In the genomic region with DNA sequence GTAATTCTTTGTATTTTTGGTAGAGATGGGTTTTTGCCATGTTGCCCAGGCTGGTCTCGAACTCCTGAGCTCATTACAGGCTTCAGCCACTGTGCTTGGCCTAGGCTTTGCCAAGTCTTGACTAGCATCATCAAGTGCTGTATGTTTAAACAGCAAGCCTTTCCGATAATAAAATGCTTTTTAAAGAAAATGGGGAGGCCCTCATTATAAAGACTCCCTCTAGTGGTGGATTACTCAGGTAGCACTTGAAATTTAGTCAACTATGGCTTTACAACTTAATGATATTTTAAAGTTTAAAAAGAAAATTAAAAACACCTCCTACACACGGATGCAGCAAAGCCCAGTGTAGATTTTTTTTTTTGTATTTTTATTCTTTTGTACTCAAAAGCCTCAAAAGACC, we compare ENCODE assay signal across 9 cellular contexts.
DNase-seq lines count a peak whose midpoint lies in the region; ATAC-seq, FAIRE-seq and TF ChIP-seq lines count a peak whose summit lies in the region.
"Had no signal": no experiment of that assay in that cellular context is flagged by ENCODE, and none has a peak within 500 bp of the region (broad histone marks: within the 10 kb centered on the region; RNA-seq: fewer than 3 reads in every experiment).

No MANE protein-coding gene starts in this region.

- in situ Hi-C loops in HepG2 (cut with HindIII; ENCODE audit: extremely low pct_ligation_motif_present, low pct_unique_long_range_greater_than_20kb) = no loop called here

- CTCF ChIA-PET in WTC11 (lab: Charles Lee) = interaction anchor here (1.1 to 2.6 kb wide), 5 partner anchors 9 to 100 kb away, joined by 3 to 20 read pairs (median 5); no protein-coding TSS in a partner anchor
- CTCF ChIA-PET in HepG2 (lab: Yijun Ruan, JAX; ENCODE audit: low intra/inter-chr PET ratio, low total read pairs) = interaction anchor here (1.6 kb wide), 1 partner anchor 17 kb away, joined by 18 read pairs; no protein-coding TSS in a partner anchor
- CTCF ChIA-PET in activated CD4-positive, alpha-beta memory T cell treated with anti-CD3 and anti-CD28 coated beads, Interleukin-2, amount 10 ng/mL, durations not matched to agents 7 days and 5 days (lab: Charles Lee) = interaction anchor here (0.8 to 2.3 kb wide), 5 partner anchors 11 to 22 kb away, joined by 3 to 9 read pairs (median 5); no protein-coding TSS in a partner anchor

- no peaks in the 10 kb centered on the region for H3K36me3 ChIP-seq in HepG2 (replicated peaks in 1 of 2; ENCODE audit: control insufficient read depth in 1 of 2, insufficient read depth in 2 of 2, low read length in 2 of 2)
- H3K36me3 ChIP-seq: HAP-1 had no signal

- TF ChIP-seq CTCF in HL-60 (IDR thresholded peaks at IDR 0.05; ENCODE audit: insufficient read depth, low read length) (peak; percentile 48), WTC11 (IDR thresholded peaks at IDR 0.05) (peak; percentile 58), HepG2 (CRISPR knock-in tag; IDR thresholded peaks at IDR 0.05) (peak; percentile 23; the same call in 1 of the 2 replicates)

- no peak for TF ChIP-seq RAD21 in HepG2 (CRISPR knock-in tag; IDR thresholded peaks at IDR 0.05)

- no peaks in the 10 kb centered on the region for H3K9me3 ChIP-seq in HepG2 (ENCODE audit: low read length)
- H3K9me3 ChIP-seq: HAP-1 had no signal

- ATAC-seq in WTC11 (peak; percentile 41; the same call in 1 of the 2 replicates), HepG2 (no peak), left colon (no peak)

- H3K4me2 ChIP-seq in HepG2 (ENCODE audit: low read depth, low read length) = no peak overlapping the region

- H3K27ac ChIP-seq in HL-60 (replicated peaks) = no peak overlapping the region
- no peak overlapping the region for H3K27ac ChIP-seq in HepG2 (ENCODE audit: extremely low read length, insufficient read depth, low read length)

- POLR2A ChIA-PET in WTC11 (lab: Charles Lee) (no interaction called here), HepG2 (lab: Yijun Ruan, JAX) (no interaction called here)
- POLR2A ChIA-PET in activated CD4-positive, alpha-beta memory T cell treated with anti-CD3 and anti-CD28 coated beads, Interleukin-2, amount 10 ng/mL, durations not matched to agents 7 days and 5 days (lab: Charles Lee) = no interaction called here

- no peak overlapping the region for H3K27ac Mint-ChIP-seq in WTC11
- H3K27ac Mint-ChIP-seq in activated CD4-positive, alpha-beta memory T cell treated with anti-CD3 and anti-CD28 coated beads, Interleukin-2, amount 10 ng/mL, durations not matched to agents 7 days and 5 days = no peak overlapping the region

- no peaks in the 10 kb centered on the region for H3K36me3 Mint-ChIP-seq in WTC11
- no peaks in the 10 kb centered on the region for H3K36me3 Mint-ChIP-seq in activated CD4-positive, alpha-beta memory T cell treated with anti-CD3 and anti-CD28 coated beads, Interleukin-2, amount 10 ng/mL, durations not matched to agents 7 days and 5 days (ENCODE audit: low read depth)

- DNase-seq in COLO829 (ENCODE audit: low spot score) (peak; percentile 55), HL-60 (ENCODE audit: low read depth in 1 of 2, low spot score in 1 of 2) (no peak), WTC11 (ENCODE audit: low spot score) (no peak), HepG2 (ENCODE audit: low spot score) (no peak), left colon (no peak), NCI-H187 treated with DMSO at 0.1 percent for 48 hours (lab: John Stamatoyannopoulos, UW) (no peak)
- DNase-seq in activated CD4-positive, alpha-beta memory T cell treated with anti-CD3 and anti-CD28 coated beads, Interleukin-2, amount 10 ng/mL, durations not matched to agents 7 days and 5 days = no peak
- DNase-seq in activated CD8-positive, alpha-beta memory T cell treated with anti-CD3 and anti-CD28 coated beads, Interleukin-2, amount 50 U/mL, for 4 hours = no peak

- BruUV-seq in HepG2 (replicated peaks; lab: Mats Ljungman, UMichigan) = no TSS peak

- H3K79me2 ChIP-seq in HepG2 (ENCODE audit: insufficient read depth, low read length) = no peaks in the 10 kb centered on the region

- no peak for FAIRE-seq in HepG2 (lab: Jason Lieb, UNC)

- no peak overlapping the region for H3K4me3 Mint-ChIP-seq in WTC11
- H3K4me3 Mint-ChIP-seq in activated CD4-positive, alpha-beta memory T cell treated with anti-CD3 and anti-CD28 coated beads, Interleukin-2, amount 10 ng/mL, durations not matched to agents 7 days and 5 days = no peak overlapping the region

- no peaks in the 10 kb centered on the region for H3K9me3 Mint-ChIP-seq in WTC11
- H3K9me3 Mint-ChIP-seq in activated CD4-positive, alpha-beta memory T cell treated with anti-CD3 and anti-CD28 coated beads, Interleukin-2, amount 10 ng/mL, durations not matched to agents 7 days and 5 days = no peaks in the 10 kb centered on the region

- TF ChIP-seq EP300 in HepG2 (IDR thresholded peaks at IDR 0.05; ENCODE audit: low read depth in 2 of 2, low read length in 2 of 2) (no peak), HepG2 (CRISPR knock-in tag; IDR thresholded peaks at IDR 0.05; ENCODE audit: borderline replicate concordance) (no peak)

- no peak overlapping the region for H2AFZ ChIP-seq in HepG2 (ENCODE audit: low read length)

- 20% methylated on average over 3 of the region's 3 CpGs for WGBS in HepG2 (ENCODE audit: low lambda C conversion rate)

- H3K4me3 ChIP-seq in HL-60 (replicated peaks; ENCODE audit: insufficient read depth, low read length) (no peak overlapping the region), HepG2 (replicated peaks in 1 of 3; ENCODE audit: insufficient read depth in 1 of 3, low read depth in 2 of 3, low read length in 3 of 3) (no peak overlapping the region)
- H3K4me3 ChIP-seq: HAP-1 had no signal

- H3K9ac ChIP-seq in HepG2 (ENCODE audit: insufficient read depth, low read depth, low read length) = no peak overlapping the region

- H3K27me3 ChIP-seq in HL-60 (ENCODE audit: insufficient read depth, poor library complexity, severe bottlenecking) (peaks cover 1% of the 10 kb centered on the region), HepG2 (ENCODE audit: control insufficient read depth in 1 of 2, insufficient read depth in 2 of 2, low read length in 2 of 2) (no peaks in the 10 kb centered on the region; a peak in 1 of 5 replicates)

- H3K27me3 Mint-ChIP-seq in WTC11 (ENCODE audit: low read depth) = no peaks in the 10 kb centered on the region
- H3K27me3 Mint-ChIP-seq in activated CD4-positive, alpha-beta memory T cell treated with anti-CD3 and anti-CD28 coated beads, Interleukin-2, amount 10 ng/mL, durations not matched to agents 7 days and 5 days = peaks cover 14% of the 10 kb centered on the region

- H3K4me1 ChIP-seq in HepG2 (ENCODE audit: insufficient read depth, low read length) = peaks cover 7% of the 10 kb centered on the region
- H3K4me1 ChIP-seq: HAP-1 had no signal

- intact Hi-C loops in HepG2 (cut with micrococcal nuclease; ENCODE audit: unreplicated experiment) (loop anchor here (5.0 kb wide), 1 partner anchor 75 kb away; no protein-coding TSS in a partner anchor), left colon (cut with DNase I, micrococcal nuclease) (no loop called here)

- no peaks in the 10 kb centered on the region for H4K20me1 ChIP-seq in HepG2 (ENCODE audit: insufficient read depth, low read length)

- no peak for TF ChIP-seq POLR2A in HepG2 (IDR thresholded peaks at IDR 0.05; ENCODE audit: insufficient read depth in 1 of 2, low read depth in 2 of 2, low read length in 2 of 2)

- peaks cover 14% of the 10 kb centered on the region for H3K4me1 Mint-ChIP-seq in WTC11
- no peaks in the 10 kb centered on the region for H3K4me1 Mint-ChIP-seq in activated CD4-positive, alpha-beta memory T cell treated with anti-CD3 and anti-CD28 coated beads, Interleukin-2, amount 10 ng/mL, durations not matched to agents 7 days and 5 days

TF ChIP-seq in WTC11, 78 proteins besides CTCF, POLR2A, EP300 and RAD21:
- TF ChIP-seq, protein P1, sequence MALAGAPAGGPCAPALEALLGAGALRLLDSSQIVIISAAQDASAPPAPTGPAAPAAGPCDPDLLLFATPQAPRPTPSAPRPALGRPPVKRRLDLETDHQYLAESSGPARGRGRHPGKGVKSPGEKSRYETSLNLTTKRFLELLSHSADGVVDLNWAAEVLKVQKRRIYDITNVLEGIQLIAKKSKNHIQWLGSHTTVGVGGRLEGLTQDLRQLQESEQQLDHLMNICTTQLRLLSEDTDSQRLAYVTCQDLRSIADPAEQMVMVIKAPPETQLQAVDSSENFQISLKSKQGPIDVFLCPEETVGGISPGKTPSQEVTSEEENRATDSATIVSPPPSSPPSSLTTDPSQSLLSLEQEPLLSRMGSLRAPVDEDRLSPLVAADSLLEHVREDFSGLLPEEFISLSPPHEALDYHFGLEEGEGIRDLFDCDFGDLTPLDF (CRISPR knock-in tag; IDR thresholded peaks at IDR 0.05) = no peak
- no peak for TF ChIP-seq ZNF138 (CRISPR knock-in tag; conservative IDR thresholded peaks at IDR 0.05)

TF ChIP-seq in HepG2, 621 proteins besides CTCF, POLR2A, EP300 and RAD21:
- TF ChIP-seq ZNF670 (CRISPR knock-in tag; IDR thresholded peaks at IDR 0.05; ENCODE audit: borderline replicate concordance) = no peak
- no peak for TF ChIP-seq CENPT (CRISPR knock-in tag; IDR thresholded peaks at IDR 0.05; ENCODE audit: low read depth)
- TF ChIP-seq, protein P2, sequence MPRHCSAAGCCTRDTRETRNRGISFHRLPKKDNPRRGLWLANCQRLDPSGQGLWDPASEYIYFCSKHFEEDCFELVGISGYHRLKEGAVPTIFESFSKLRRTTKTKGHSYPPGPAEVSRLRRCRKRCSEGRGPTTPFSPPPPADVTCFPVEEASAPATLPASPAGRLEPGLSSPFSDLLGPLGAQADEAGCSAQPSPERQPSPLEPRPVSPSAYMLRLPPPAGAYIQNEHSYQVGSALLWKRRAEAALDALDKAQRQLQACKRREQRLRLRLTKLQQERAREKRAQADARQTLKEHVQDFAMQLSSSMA (CRISPR knock-in tag; IDR thresholded peaks at IDR 0.05) = no peak
- TF ChIP-seq PAWR (CRISPR knock-in tag; IDR thresholded peaks at IDR 0.05; ENCODE audit: borderline replicate concordance) = no peak
- no peak for TF ChIP-seq BRCA1 (CRISPR knock-in tag; IDR thresholded peaks at IDR 0.05)
- TF ChIP-seq ZNF383 (CRISPR knock-in tag; IDR thresholded peaks at IDR 0.05; ENCODE audit: borderline replicate concordance) = no peak
- TF ChIP-seq, protein P3, sequence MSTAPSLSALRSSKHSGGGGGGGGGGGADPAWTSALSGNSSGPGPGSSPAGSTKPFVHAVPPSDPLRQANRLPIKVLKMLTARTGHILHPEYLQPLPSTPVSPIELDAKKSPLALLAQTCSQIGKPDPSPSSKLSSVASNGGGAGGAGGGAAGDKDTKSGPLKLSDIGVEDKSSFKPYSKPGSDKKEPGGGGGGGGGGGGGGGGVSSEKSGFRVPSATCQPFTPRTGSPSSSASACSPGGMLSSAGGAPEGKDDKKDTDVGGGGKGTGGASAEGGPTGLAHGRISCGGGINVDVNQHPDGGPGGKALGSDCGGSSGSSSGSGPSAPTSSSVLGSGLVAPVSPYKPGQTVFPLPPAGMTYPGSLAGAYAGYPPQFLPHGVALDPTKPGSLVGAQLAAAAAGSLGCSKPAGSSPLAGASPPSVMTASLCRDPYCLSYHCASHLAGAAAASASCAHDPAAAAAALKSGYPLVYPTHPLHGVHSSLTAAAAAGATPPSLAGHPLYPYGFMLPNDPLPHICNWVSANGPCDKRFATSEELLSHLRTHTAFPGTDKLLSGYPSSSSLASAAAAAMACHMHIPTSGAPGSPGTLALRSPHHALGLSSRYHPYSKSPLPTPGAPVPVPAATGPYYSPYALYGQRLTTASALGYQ (CRISPR knock-in tag; IDR thresholded peaks at IDR 0.05) = no peak
